In the genomic region with DNA sequence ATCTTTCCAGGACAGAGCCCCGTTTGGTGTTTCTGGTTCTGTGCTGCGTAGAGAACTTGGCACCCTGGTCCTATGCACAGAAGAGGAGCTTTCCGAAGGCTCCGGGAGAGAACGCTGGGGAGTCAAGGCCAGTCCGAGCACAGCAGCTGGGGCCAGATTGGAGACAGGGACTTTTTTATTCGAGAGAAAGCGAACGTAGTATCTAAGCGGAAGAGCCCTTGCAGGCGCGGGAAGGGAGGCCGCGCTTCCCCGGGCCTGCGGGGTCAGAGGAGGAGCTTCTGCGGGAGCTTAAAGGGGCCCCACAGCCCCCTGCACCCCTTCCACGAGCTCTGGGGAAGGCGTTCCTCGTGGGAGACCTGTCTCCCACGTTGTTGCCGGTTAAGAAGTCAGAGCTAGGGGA, we compare ENCODE assay signal across 1 cellular context.
TF ChIP-seq lines count a peak whose summit lies in the region.

No MANE protein-coding gene starts in this region.

TF ChIP-seq in WTC11, 78 proteins besides CTCF, POLR2A, EP300 and RAD21 (continued from another document):
- TF ChIP-seq, protein P1, sequence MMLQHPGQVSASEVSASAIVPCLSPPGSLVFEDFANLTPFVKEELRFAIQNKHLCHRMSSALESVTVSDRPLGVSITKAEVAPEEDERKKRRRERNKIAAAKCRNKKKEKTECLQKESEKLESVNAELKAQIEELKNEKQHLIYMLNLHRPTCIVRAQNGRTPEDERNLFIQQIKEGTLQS (CRISPR knock-in tag; conservative IDR thresholded peaks at IDR 0.05) = no peak
- TF ChIP-seq MXD4 (CRISPR knock-in tag; IDR thresholded peaks at IDR 0.05; ENCODE audit: borderline replicate concordance) = no peak
- no peak for TF ChIP-seq ZNF121 (CRISPR knock-in tag; IDR thresholded peaks at IDR 0.05)
- TF ChIP-seq, protein P2, sequence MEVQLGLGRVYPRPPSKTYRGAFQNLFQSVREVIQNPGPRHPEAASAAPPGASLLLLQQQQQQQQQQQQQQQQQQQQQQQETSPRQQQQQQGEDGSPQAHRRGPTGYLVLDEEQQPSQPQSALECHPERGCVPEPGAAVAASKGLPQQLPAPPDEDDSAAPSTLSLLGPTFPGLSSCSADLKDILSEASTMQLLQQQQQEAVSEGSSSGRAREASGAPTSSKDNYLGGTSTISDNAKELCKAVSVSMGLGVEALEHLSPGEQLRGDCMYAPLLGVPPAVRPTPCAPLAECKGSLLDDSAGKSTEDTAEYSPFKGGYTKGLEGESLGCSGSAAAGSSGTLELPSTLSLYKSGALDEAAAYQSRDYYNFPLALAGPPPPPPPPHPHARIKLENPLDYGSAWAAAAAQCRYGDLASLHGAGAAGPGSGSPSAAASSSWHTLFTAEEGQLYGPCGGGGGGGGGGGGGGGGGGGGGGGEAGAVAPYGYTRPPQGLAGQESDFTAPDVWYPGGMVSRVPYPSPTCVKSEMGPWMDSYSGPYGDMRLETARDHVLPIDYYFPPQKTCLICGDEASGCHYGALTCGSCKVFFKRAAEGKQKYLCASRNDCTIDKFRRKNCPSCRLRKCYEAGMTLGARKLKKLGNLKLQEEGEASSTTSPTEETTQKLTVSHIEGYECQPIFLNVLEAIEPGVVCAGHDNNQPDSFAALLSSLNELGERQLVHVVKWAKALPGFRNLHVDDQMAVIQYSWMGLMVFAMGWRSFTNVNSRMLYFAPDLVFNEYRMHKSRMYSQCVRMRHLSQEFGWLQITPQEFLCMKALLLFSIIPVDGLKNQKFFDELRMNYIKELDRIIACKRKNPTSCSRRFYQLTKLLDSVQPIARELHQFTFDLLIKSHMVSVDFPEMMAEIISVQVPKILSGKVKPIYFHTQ (CRISPR knock-in tag; IDR thresholded peaks at IDR 0.05) = no peak
- no peak for TF ChIP-seq ESRRA (CRISPR knock-in tag; IDR thresholded peaks at IDR 0.05; ENCODE audit: borderline replicate concordance)
- TF ChIP-seq, protein P3, sequence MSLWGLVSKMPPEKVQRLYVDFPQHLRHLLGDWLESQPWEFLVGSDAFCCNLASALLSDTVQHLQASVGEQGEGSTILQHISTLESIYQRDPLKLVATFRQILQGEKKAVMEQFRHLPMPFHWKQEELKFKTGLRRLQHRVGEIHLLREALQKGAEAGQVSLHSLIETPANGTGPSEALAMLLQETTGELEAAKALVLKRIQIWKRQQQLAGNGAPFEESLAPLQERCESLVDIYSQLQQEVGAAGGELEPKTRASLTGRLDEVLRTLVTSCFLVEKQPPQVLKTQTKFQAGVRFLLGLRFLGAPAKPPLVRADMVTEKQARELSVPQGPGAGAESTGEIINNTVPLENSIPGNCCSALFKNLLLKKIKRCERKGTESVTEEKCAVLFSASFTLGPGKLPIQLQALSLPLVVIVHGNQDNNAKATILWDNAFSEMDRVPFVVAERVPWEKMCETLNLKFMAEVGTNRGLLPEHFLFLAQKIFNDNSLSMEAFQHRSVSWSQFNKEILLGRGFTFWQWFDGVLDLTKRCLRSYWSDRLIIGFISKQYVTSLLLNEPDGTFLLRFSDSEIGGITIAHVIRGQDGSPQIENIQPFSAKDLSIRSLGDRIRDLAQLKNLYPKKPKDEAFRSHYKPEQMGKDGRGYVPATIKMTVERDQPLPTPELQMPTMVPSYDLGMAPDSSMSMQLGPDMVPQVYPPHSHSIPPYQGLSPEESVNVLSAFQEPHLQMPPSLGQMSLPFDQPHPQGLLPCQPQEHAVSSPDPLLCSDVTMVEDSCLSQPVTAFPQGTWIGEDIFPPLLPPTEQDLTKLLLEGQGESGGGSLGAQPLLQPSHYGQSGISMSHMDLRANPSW (CRISPR knock-in tag; conservative IDR thresholded peaks at IDR 0.05; ENCODE audit: low read depth) = no peak
- no peak for TF ChIP-seq ZNF219 (CRISPR knock-in tag; IDR thresholded peaks at IDR 0.05; ENCODE audit: borderline replicate concordance)
- TF ChIP-seq, protein P4, sequence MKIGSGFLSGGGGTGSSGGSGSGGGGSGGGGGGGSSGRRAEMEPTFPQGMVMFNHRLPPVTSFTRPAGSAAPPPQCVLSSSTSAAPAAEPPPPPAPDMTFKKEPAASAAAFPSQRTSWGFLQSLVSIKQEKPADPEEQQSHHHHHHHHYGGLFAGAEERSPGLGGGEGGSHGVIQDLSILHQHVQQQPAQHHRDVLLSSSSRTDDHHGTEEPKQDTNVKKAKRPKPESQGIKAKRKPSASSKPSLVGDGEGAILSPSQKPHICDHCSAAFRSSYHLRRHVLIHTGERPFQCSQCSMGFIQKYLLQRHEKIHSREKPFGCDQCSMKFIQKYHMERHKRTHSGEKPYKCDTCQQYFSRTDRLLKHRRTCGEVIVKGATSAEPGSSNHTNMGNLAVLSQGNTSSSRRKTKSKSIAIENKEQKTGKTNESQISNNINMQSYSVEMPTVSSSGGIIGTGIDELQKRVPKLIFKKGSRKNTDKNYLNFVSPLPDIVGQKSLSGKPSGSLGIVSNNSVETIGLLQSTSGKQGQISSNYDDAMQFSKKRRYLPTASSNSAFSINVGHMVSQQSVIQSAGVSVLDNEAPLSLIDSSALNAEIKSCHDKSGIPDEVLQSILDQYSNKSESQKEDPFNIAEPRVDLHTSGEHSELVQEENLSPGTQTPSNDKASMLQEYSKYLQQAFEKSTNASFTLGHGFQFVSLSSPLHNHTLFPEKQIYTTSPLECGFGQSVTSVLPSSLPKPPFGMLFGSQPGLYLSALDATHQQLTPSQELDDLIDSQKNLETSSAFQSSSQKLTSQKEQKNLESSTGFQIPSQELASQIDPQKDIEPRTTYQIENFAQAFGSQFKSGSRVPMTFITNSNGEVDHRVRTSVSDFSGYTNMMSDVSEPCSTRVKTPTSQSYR (CRISPR knock-in tag; IDR thresholded peaks at IDR 0.05) = no peak
- TF ChIP-seq SMAD4 (CRISPR knock-in tag; IDR thresholded peaks at IDR 0.05) = no peak
- no peak for TF ChIP-seq FOXK1 (CRISPR knock-in tag; IDR thresholded peaks at IDR 0.05)
- TF ChIP-seq, protein P5, sequence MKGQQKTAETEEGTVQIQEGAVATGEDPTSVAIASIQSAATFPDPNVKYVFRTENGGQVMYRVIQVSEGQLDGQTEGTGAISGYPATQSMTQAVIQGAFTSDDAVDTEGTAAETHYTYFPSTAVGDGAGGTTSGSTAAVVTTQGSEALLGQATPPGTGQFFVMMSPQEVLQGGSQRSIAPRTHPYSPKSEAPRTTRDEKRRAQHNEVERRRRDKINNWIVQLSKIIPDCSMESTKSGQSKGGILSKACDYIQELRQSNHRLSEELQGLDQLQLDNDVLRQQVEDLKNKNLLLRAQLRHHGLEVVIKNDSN (CRISPR knock-in tag; IDR thresholded peaks at IDR 0.05) = no peak
- TF ChIP-seq, protein P6, sequence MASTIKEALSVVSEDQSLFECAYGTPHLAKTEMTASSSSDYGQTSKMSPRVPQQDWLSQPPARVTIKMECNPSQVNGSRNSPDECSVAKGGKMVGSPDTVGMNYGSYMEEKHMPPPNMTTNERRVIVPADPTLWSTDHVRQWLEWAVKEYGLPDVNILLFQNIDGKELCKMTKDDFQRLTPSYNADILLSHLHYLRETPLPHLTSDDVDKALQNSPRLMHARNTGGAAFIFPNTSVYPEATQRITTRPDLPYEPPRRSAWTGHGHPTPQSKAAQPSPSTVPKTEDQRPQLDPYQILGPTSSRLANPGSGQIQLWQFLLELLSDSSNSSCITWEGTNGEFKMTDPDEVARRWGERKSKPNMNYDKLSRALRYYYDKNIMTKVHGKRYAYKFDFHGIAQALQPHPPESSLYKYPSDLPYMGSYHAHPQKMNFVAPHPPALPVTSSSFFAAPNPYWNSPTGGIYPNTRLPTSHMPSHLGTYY (CRISPR knock-in tag; IDR thresholded peaks at IDR 0.05) = no peak
- TF ChIP-seq ZNF396 (CRISPR knock-in tag; IDR thresholded peaks at IDR 0.05; ENCODE audit: borderline replicate concordance) = no peak
